In the genomic region with DNA sequence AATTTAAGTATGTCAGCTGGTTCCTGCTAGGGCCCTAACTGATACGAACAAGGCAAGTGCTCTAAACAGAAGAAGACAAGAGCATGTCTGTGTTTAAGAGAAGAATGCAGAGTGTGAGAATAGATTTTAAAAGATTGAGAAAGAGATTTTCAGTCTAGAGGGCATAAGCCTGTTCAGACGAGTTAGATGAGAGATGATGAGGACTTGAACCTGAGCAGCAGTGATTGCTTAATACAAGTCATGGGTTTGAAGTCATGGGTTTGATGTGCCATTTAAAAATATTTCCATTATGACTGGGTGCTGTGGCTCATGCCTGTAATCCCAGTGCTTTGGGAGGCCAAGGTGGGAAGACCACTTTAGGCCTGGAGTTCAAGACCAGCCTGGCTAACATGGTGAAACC, we compare ENCODE assay signal across 23 cellular contexts.
"Had no signal": no experiment of that assay in that cellular context is flagged by ENCODE, and none has a peak within 500 bp of the region (broad histone marks: within the 10 kb centered on the region; RNA-seq: fewer than 3 reads in every experiment).

No MANE protein-coding gene starts in this region.

- H3K27me3 ChIP-seq: dorsolateral prefrontal cortex, esophagus muscularis mucosa, gastrocnemius medialis, heart left ventricle, hepatocyte, left lung had no signal

- H3K4me3 ChIP-seq: coronary artery, dorsolateral prefrontal cortex, esophagus muscularis mucosa, gastrocnemius medialis, heart left ventricle, hepatocyte, left lung, lower lobe of right lung had no signal

- H3K4me2 ChIP-seq: hepatocyte had no signal

- H3K9me3 ChIP-seq: gastrocnemius medialis had no signal

- H3K4me3 Mint-ChIP-seq: immature natural killer cell, memory B cell had no signal

- FAIRE-seq: colon, endothelial cell of umbilical vein had no signal

- ATAC-seq: gastrocnemius medialis, heart left ventricle, left cardiac atrium, left lung, left ventricle myocardium superior, lower lobe of right lung had no signal

- H3K36me3 Mint-ChIP-seq: memory B cell had no signal

- DNase-seq: dermis blood vessel endothelial cell; dorsolateral prefrontal cortex; effector CD4-positive, alpha-beta T cell; effector memory CD4-positive, alpha-beta T cell; foreskin melanocyte; gastrocnemius medialis; glutamatergic neuron; heart left ventricle; hypothalamus; immature natural killer cell; islet precursor cell; left cardiac atrium; left lung; left ventricle myocardium superior; lower lobe of right lung; mesendoderm; midbrain had no signal

- H3K4me1 ChIP-seq: esophagus muscularis mucosa, gastrocnemius medialis, left lung, lower lobe of right lung had no signal

- H2AFZ ChIP-seq: hepatocyte had no signal

- H3K4me1 Mint-ChIP-seq: immature natural killer cell, memory B cell had no signal

- H3K27me3 Mint-ChIP-seq: memory B cell had no signal

- H3K27ac ChIP-seq: coronary artery, dorsolateral prefrontal cortex, esophagus muscularis mucosa, gastrocnemius medialis, heart left ventricle, hepatocyte, left lung, lower lobe of right lung had no signal

- H3K36me3 ChIP-seq: esophagus muscularis mucosa, gastrocnemius medialis, heart left ventricle, left lung, lower lobe of right lung had no signal

- H3K27ac Mint-ChIP-seq: immature natural killer cell, memory B cell had no signal
